In the genomic region with DNA sequence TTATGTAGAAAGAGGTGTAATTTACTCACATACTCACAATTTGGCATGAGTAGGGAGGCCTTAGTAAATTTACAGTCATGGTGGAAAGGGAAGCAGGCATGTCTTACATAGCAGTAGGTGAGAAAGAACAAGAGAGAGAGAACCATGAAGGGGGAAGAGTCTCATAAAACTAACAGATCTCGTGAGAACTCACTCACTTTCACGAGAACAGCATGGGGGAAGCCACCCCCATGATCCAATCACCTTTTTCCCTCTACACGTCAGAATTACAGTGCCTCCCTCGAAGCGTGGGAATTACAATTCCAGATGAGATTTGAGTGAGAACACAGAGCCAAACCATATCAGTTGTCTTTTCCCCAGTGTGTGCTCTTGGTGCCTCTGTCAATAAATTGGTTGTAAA, we compare ENCODE assay signal across 7 cellular contexts.
"Had no signal": no experiment of that assay in that cellular context is flagged by ENCODE, and none has a peak within 500 bp of the region (broad histone marks: within the 10 kb centered on the region; RNA-seq: fewer than 3 reads in every experiment).

No MANE protein-coding gene starts in this region.

- H3K9ac ChIP-seq: GM23248 had no signal

- H3K4me3 ChIP-seq: GM23248, K562 had no signal

- ATAC-seq: K562 had no signal

- FAIRE-seq: HTR-8/SVneo, K562 had no signal

- H3K27ac ChIP-seq: GM23248 had no signal

- DNase-seq: GM23248, H7, HCEC 1CT, IMR-90, KG1 had no signal

- H2AFZ ChIP-seq: GM23248 had no signal
